1 cellular context compared by ENCODE assay signal in the genomic region with DNA sequence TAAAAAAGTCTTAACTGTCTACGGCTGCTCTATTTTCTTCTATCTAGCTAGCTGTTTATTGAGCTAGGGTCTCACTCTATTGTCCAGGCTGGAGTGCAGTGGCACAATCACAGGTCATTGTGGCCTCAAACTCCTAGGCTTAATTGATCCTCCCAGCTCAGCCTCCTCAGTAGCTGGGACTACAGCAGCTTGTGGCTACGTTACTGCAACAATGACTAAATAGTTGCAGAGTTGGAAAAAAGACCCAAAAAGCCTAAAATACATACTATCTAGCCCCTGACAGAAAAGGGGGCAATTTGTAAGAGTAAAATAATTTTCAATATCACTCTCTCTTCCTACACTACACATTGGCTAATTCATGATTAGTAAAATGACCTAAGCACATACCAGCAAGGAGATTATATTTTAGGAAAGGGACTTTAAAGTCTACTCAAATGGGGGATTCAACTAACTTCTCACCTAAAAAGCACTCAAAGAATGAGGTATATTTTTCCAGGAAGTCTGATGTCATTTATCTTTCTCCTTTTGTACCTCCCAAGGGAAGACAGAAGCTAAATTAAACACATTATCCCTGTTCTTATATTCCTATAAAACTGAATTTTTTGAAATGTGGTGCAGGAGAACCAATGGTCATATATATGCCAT.
TF ChIP-seq lines count a peak whose summit lies in the region.

No MANE protein-coding gene starts in this region.

TF ChIP-seq in SK-N-SH treated with all-trans-retinoic acid at 6 μM for 48 hours, 23 proteins besides CTCF, POLR2A, EP300 and RAD21 (continued from another document):
- TF ChIP-seq, protein P1, sequence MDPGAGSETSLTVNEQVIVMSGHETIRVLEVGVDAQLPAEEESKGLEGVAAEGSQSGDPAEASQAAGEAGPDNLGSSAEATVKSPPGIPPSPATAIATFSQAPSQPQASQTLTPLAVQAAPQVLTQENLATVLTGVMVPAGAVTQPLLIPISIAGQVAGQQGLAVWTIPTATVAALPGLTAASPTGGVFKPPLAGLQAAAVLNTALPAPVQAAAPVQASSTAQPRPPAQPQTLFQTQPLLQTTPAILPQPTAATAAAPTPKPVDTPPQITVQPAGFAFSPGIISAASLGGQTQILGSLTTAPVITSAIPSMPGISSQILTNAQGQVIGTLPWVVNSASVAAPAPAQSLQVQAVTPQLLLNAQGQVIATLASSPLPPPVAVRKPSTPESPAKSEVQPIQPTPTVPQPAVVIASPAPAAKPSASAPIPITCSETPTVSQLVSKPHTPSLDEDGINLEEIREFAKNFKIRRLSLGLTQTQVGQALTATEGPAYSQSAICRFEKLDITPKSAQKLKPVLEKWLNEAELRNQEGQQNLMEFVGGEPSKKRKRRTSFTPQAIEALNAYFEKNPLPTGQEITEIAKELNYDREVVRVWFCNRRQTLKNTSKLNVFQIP (CRISPR knock-in tag; IDR thresholded peaks at IDR 0.05; ENCODE audit: borderline replicate concordance, low read depth) = no peak
